In genomic region chr3:58021962-58022361, GRCh38 we compare ENCODE assay signal across 16 cellular contexts. TPM values are rescaled to one million over a fixed set of nuclear protein-coding genes. Genes with fewer than 3 reads are reported as not detected.
DNase-seq lines count a peak whose midpoint lies in the region; ATAC-seq and TF ChIP-seq lines count a peak whose summit lies in the region.
"Had no signal": no experiment of that assay in that cellular context is flagged by ENCODE, and none has a peak within 500 bp of the region (broad histone marks: within the 10 kb centered on the region; RNA-seq: fewer than 3 reads in every experiment).

No MANE protein-coding gene starts in this region.

- peak overlapping the region; percentile 74 for H3K27ac Mint-ChIP-seq in T-helper 17 cell
- H3K27ac Mint-ChIP-seq: CD4-positive, alpha-beta T cell had no signal

- H3K36me3 Mint-ChIP-seq in T-helper 17 cell (ENCODE audit: low read depth), result no peaks in the 10 kb centered on the region
- H3K36me3 Mint-ChIP-seq: immature natural killer cell had no signal

- H3K4me3 Mint-ChIP-seq in T-helper 17 cell, result no peak overlapping the region
- H3K4me3 Mint-ChIP-seq: CD4-positive, alpha-beta T cell; immature natural killer cell had no signal

- TF ChIP-seq POLR2A in gastroesophageal sphincter (IDR thresholded peaks at IDR 0.05), result no peak

- H3K27ac ChIP-seq in gastroesophageal sphincter (peak overlapping the region in 3 of 4 donors; percentile 85 to 88 (median 87)), skin epidermis (peak overlapping the region in 13 of 21 experiments; percentile 8 to 82 (median 50))
- H3K27ac ChIP-seq: psoas muscle had no signal

- DNase-seq in NCI-H146 (lab: John Stamatoyannopoulos, UW), result peak; percentile 16
- no peak for DNase-seq in NCI-H146 treated with DMSO at 0.1 percent for 48 hours (lab: John Stamatoyannopoulos, UW; ENCODE audit: unreplicated experiment)
- no peak for DNase-seq in T-helper 17 cell
- no peak for DNase-seq in NCI-H1694 (lab: John Stamatoyannopoulos, UW)
- DNase-seq: 8988T; activated CD4-positive, alpha-beta T cell treated with anti-CD3 and anti-CD28 coated beads, Interleukin-2, amount 50 U/mL, for 4 hours; activated effector memory CD4-positive, alpha-beta T cell treated with Interleukin-2 at 50 U/mL for 16 hours; CD4-positive, alpha-beta T cell; immature natural killer cell; mucosa of descending colon; NCI-H82; psoas muscle had no signal

- TF ChIP-seq EP300 in gastroesophageal sphincter (IDR thresholded peaks at IDR 0.05), result no peak

- H3K4me1 ChIP-seq in gastroesophageal sphincter, result peaks cover 8 to 99% (median 51%) of the 10 kb centered on the region in 3 donors
- H3K4me1 ChIP-seq: psoas muscle had no signal

- H3K9me3 ChIP-seq in T-helper 17 cell (ENCODE audit: control insufficient read depth, low read length, poor library complexity, severe bottlenecking), result no peaks in the 10 kb centered on the region
- no peaks in the 10 kb centered on the region for H3K9me3 ChIP-seq in gastroesophageal sphincter
- H3K9me3 ChIP-seq: mucosa of descending colon, psoas muscle had no signal

- WGBS in gastroesophageal sphincter (ENCODE audit: low coverage in 1 of 2), 2 donors, result 61 to 86% methylated on average over 1 to 3 of the region's 5 CpGs

- no peak for TF ChIP-seq CTCF in gastroesophageal sphincter (IDR thresholded peaks at IDR 0.05)

- H3K27me3 ChIP-seq in gastroesophageal sphincter, result no peaks in the 10 kb centered on the region

- ATAC-seq in T-helper 17 cell (no peak), gastroesophageal sphincter (no peak), GM21528 (IDR thresholded peaks at IDR 0.05; ENCODE audit: low FRiP score, unreplicated experiment) (no peak), HG03432 (IDR thresholded peaks at IDR 0.05; ENCODE audit: unreplicated experiment) (no peak)
- ATAC-seq: psoas muscle had no signal

- H3K36me3 ChIP-seq in gastroesophageal sphincter, result no peaks in the 10 kb centered on the region

- H3K4me3 ChIP-seq in gastroesophageal sphincter (no peak overlapping the region), skin epidermis (no peak overlapping the region)
- H3K4me3 ChIP-seq: mucosa of descending colon, psoas muscle had no signal

- no peaks in the 10 kb centered on the region for H3K27me3 Mint-ChIP-seq in T-helper 17 cell
- H3K27me3 Mint-ChIP-seq: CD4-positive, alpha-beta T cell had no signal

- H3K4me1 Mint-ChIP-seq in T-helper 17 cell, result peaks cover 31% of the 10 kb centered on the region

RNA-seq across cellular contexts. Expression of gene FLNB, which starts 13.7 kb away (rescaled TPM):
- total RNA-seq in T-helper 17 cell (10 to 100 TPM; 41.1 to 42.5 TPM), gastroesophageal sphincter (100 to 1,000 TPM in 1 of 4 donors, 10 to 100 TPM in 3; 60.2 to 138 (median 96.2) TPM)
